ENCODE assay signal across 20 cellular contexts in genomic region chr17:74878658-74879057, GRCh38. TPM values are rescaled to one million over a fixed set of nuclear protein-coding genes. Genes with fewer than 3 reads are reported as not detected.
DNase-seq lines count a peak whose midpoint lies in the region; ATAC-seq, FAIRE-seq and TF ChIP-seq lines count a peak whose summit lies in the region.
"Had no signal": no experiment of that assay in that cellular context is flagged by ENCODE, and none has a peak within 500 bp of the region (broad histone marks: within the 10 kb centered on the region; RNA-seq: fewer than 3 reads in every experiment).

No MANE protein-coding gene starts in this region.

- H3K4me3 Mint-ChIP-seq in type B pancreatic cell = no peak overlapping the region
- H3K4me3 Mint-ChIP-seq: CD14-positive monocyte; CD4-positive, alpha-beta memory T cell; IgD-negative memory B cell had no signal

- H3K27me3 ChIP-seq in HepG2 (ENCODE audit: control insufficient read depth in 1 of 2, insufficient read depth in 2 of 2, low read length in 2 of 2) = peaks cover 7 to 50% of the 10 kb centered on the region in 2 experiments; a peak in 4 of 5 replicates
- no peaks in the 10 kb centered on the region for H3K27me3 ChIP-seq in right lobe of liver
- no peaks in the 10 kb centered on the region for H3K27me3 ChIP-seq in keratinocyte (ENCODE audit: control insufficient read depth, extremely low read depth, insufficient read depth, low read length)
- H3K27me3 ChIP-seq: BLaER1 had no signal

- no peaks in the 10 kb centered on the region for H3K9me1 ChIP-seq in keratinocyte (ENCODE audit: control insufficient read depth, extremely low read depth, insufficient read depth, low read length)

- DNase-seq in HepG2 (ENCODE audit: low spot score) (no peak), right lobe of liver (no peak), keratinocyte (ENCODE audit: low read depth, low spot score) (no peak), type B pancreatic cell (ENCODE audit: extremely low spot score, unreplicated experiment) (no peak), NCI-H345 treated with DMSO at 0.1 percent for 48 hours (lab: John Stamatoyannopoulos, UW; ENCODE audit: unreplicated experiment) (no peak)
- DNase-seq in stimulated activated CD4-positive, alpha-beta T cell treated with anti-CD3 and anti-CD28 coated beads, Interleukin-1b, Interleukin-23, amount 100 ng/mL, for 48 hours = no peak
- DNase-seq: 8988T; CD4-positive, alpha-beta memory T cell; DMS153; DMS79; GDM1; GOT3; H7 had no signal

- peak overlapping the region; percentile 85 for H3K27ac Mint-ChIP-seq in type B pancreatic cell
- H3K27ac Mint-ChIP-seq: CD14-positive monocyte had no signal

- H2AFZ ChIP-seq in HepG2 (ENCODE audit: low read length) = no peak overlapping the region
- H2AFZ ChIP-seq in keratinocyte (ENCODE audit: control insufficient read depth, low read length) = peak overlapping the region; percentile 52

- no peaks in the 10 kb centered on the region for H3K9me3 Mint-ChIP-seq in type B pancreatic cell
- H3K9me3 Mint-ChIP-seq: CD14-positive monocyte; CD4-positive, alpha-beta memory T cell; IgD-negative memory B cell had no signal

- ATAC-seq in HepG2 = no peak
- no peak for ATAC-seq in right lobe of liver

- peaks cover 51% of the 10 kb centered on the region for H3K4me1 ChIP-seq in HepG2 (ENCODE audit: insufficient read depth, low read length)
- H3K4me1 ChIP-seq in right lobe of liver = peaks cover 0 to 6% (median 4%) of the 10 kb centered on the region in 4 donors
- H3K4me1 ChIP-seq in keratinocyte (ENCODE audit: control insufficient read depth, extremely low read depth, insufficient read depth, low read length) = peaks cover 15% of the 10 kb centered on the region

- H3K4me3 ChIP-seq in HepG2 (replicated peaks in 1 of 3; ENCODE audit: insufficient read depth in 1 of 3, low read depth in 2 of 3, low read length in 3 of 3) (no peak overlapping the region), right lobe of liver (no peak overlapping the region), keratinocyte (ENCODE audit: control insufficient read depth in 2 of 3, extremely low read depth in 1 of 3, insufficient read depth in 2 of 3, low read depth in 1 of 3, low read length in 3 of 3) (no peak overlapping the region)
- H3K4me3 ChIP-seq: BLaER1 had no signal

- POLR2A ChIA-PET in HepG2 (lab: Yijun Ruan, JAX) = interaction anchor here (2.0 kb wide), 1 partner anchor 129 kb away, joined by 6 read pairs; no protein-coding TSS in a partner anchor

- no TSS peak for BruUV-seq in HepG2 (replicated peaks; lab: Mats Ljungman, UMichigan)

- no peak for TF ChIP-seq RAD21 in HepG2 (CRISPR knock-in tag; IDR thresholded peaks at IDR 0.05)

- dilution Hi-C loops in keratinocyte (cut with MboI; ENCODE audit: extremely low pct_ligation_motif_present, low sequenced_read_pairs) = no loop called here

- no peaks in the 10 kb centered on the region for H3K36me3 Mint-ChIP-seq in type B pancreatic cell
- H3K36me3 Mint-ChIP-seq: CD14-positive monocyte; CD4-positive, alpha-beta memory T cell; IgD-negative memory B cell had no signal

- 19% methylated on average over 2 of the region's 2 CpGs for WGBS in HepG2 (ENCODE audit: low lambda C conversion rate)
- WGBS in right lobe of liver (ENCODE audit: insufficient coverage, low coverage, low lambda C conversion rate, missing lambda C conversion rate) = 60% methylated on average over 1 of the region's 2 CpGs

- H3K79me2 ChIP-seq in HepG2 (ENCODE audit: insufficient read depth, low read length) (no peaks in the 10 kb centered on the region), keratinocyte (ENCODE audit: control insufficient read depth, insufficient read depth, low read length) (no peaks in the 10 kb centered on the region)

- TF ChIP-seq EP300 in HepG2 (IDR thresholded peaks at IDR 0.05; ENCODE audit: low read depth in 2 of 2, low read length in 2 of 2) (no peak), HepG2 (CRISPR knock-in tag; IDR thresholded peaks at IDR 0.05; ENCODE audit: borderline replicate concordance) (no peak)

- TF ChIP-seq CTCF in HepG2 (CRISPR knock-in tag; IDR thresholded peaks at IDR 0.05) (no peak), right lobe of liver (IDR thresholded peaks at IDR 0.05) (no peak), keratinocyte (optimal IDR thresholded peaks at IDR 0.05 in 1 of 3, IDR thresholded peaks at IDR 0.05 in 1 of 3, conservative IDR thresholded peaks at IDR 0.05 in 1 of 3; ENCODE audit: extremely low read depth in 1 of 3, insufficient read depth in 2 of 3, low read length in 3 of 3) (no peak), type B pancreatic cell (conservative IDR thresholded peaks at IDR 0.05) (no peak)

- H3K9me3 ChIP-seq in HepG2 (ENCODE audit: low read length) (no peaks in the 10 kb centered on the region), right lobe of liver (no peaks in the 10 kb centered on the region), keratinocyte (ENCODE audit: control insufficient read depth, low read depth, low read length) (no peaks in the 10 kb centered on the region)
- H3K9me3 ChIP-seq: BLaER1 had no signal

- TF ChIP-seq POLR2A in HepG2 (IDR thresholded peaks at IDR 0.05; ENCODE audit: insufficient read depth in 1 of 2, low read depth in 2 of 2, low read length in 2 of 2) (no peak), right lobe of liver (IDR thresholded peaks at IDR 0.05) (no peak)

- no peak overlapping the region for H3K9ac ChIP-seq in HepG2 (ENCODE audit: insufficient read depth, low read depth, low read length)
- H3K9ac ChIP-seq in keratinocyte (ENCODE audit: control insufficient read depth, extremely low read depth, insufficient read depth, low read length) = no peak overlapping the region
- H3K9ac ChIP-seq: BLaER1 had no signal

- in situ Hi-C loops in HepG2 (cut with HindIII; ENCODE audit: extremely low pct_ligation_motif_present, low pct_unique_long_range_greater_than_20kb) = no loop called here

- CTCF ChIA-PET in HepG2 (lab: Yijun Ruan, JAX; ENCODE audit: low intra/inter-chr PET ratio, low total read pairs) = no interaction called here

- no peak overlapping the region for H3K27ac ChIP-seq in HepG2 (ENCODE audit: extremely low read length, insufficient read depth, low read length)
- H3K27ac ChIP-seq in right lobe of liver = no peak overlapping the region
- H3K27ac ChIP-seq in keratinocyte (ENCODE audit: control insufficient read depth, insufficient read depth, low read length) = no peak overlapping the region
- H3K27ac ChIP-seq: BLaER1 had no signal

- no peaks in the 10 kb centered on the region for H3K36me3 ChIP-seq in HepG2 (replicated peaks in 1 of 2; ENCODE audit: control insufficient read depth in 1 of 2, insufficient read depth in 2 of 2, low read length in 2 of 2)
- H3K36me3 ChIP-seq in right lobe of liver = no peaks in the 10 kb centered on the region
- H3K36me3 ChIP-seq in keratinocyte (ENCODE audit: control insufficient read depth in 2 of 2, extremely low read depth in 1 of 2, insufficient read depth in 2 of 2, low read length in 2 of 2) = no peaks in the 10 kb centered on the region
- H3K36me3 ChIP-seq: BLaER1 had no signal

- no peak overlapping the region for H3K4me2 ChIP-seq in HepG2 (ENCODE audit: low read depth, low read length)
- H3K4me2 ChIP-seq in keratinocyte (ENCODE audit: control insufficient read depth, extremely low read depth, insufficient read depth, low read depth, low read length) = peak overlapping the region; percentile 53

- no peak for FAIRE-seq in HepG2 (lab: Jason Lieb, UNC)
- FAIRE-seq in keratinocyte (lab: Jason Lieb, UNC) = no peak
- FAIRE-seq: HTR-8/SVneo had no signal

- peaks cover 24% of the 10 kb centered on the region for H3K27me3 Mint-ChIP-seq in type B pancreatic cell

- H3K4me1 Mint-ChIP-seq in type B pancreatic cell (ENCODE audit: unreplicated experiment) = no peaks in the 10 kb centered on the region

- intact Hi-C loops in HepG2 (cut with micrococcal nuclease; ENCODE audit: unreplicated experiment) = no loop called here
- intact Hi-C loops in right lobe of liver (cut with DNase I) = no loop called here

- H4K20me1 ChIP-seq in HepG2 (ENCODE audit: insufficient read depth, low read length) (no peaks in the 10 kb centered on the region), keratinocyte (ENCODE audit: control insufficient read depth, extremely low read depth, insufficient read depth, low read length) (no peaks in the 10 kb centered on the region)
- H4K20me1 ChIP-seq: BLaER1 had no signal

RNA-seq across cellular contexts. Expression of gene FDXR, which starts 5.9 kb away (rescaled TPM):
- total RNA-seq in HepG2 (2016; rRNA removed; fragmentation: Illumina TruSeq; extraction: Trizol) (99.0 and 116 TPM in 2 replicates), right lobe of liver (10 to 100 TPM in 2 of 6 experiments, 1 to 10 TPM in 4; 7.7 to 18.7 (median 8.6) TPM), type B pancreatic cell (ENCODE audit: low replicate concordance) (28.1 and 44.4 TPM in 2 replicates)
- 17.2 and 18.6 TPM in 2 replicates for total RNA-seq in HepG2 (2016; cell fraction: cytosol; rRNA removed; fragmentation: Illumina TruSeq; extraction: Trizol; ENCODE audit: low read depth)
- 96.0 and 122 TPM in 2 replicates for total RNA-seq in HepG2 (2016; cell fraction: insoluble cytoplasmic fraction; rRNA removed; fragmentation: Illumina TruSeq; extraction: Trizol)
- 33.1 and 34.8 TPM in 2 replicates for total RNA-seq in HepG2 (2016; cell fraction: membrane; rRNA removed; fragmentation: Illumina TruSeq; extraction: Trizol)
- total RNA-seq in HepG2 (2016; cell fraction: nucleus; rRNA removed; fragmentation: Illumina TruSeq; extraction: Trizol) = 59.6 and 66.9 TPM in 2 replicates
- polyA plus RNA-seq in HepG2 (2011; rRNA removed) (23.4 and 27.7 TPM in 2 replicates), keratinocyte (9.3 to 18.8 TPM (median 12.0 TPM) in 3 replicates)
- polyA plus RNA-seq in HepG2 (2011; cell fraction: cytosol; rRNA removed) = 25.9 and 36.5 TPM in 2 replicates
- polyA plus RNA-seq in HepG2 (2011; cell fraction: nucleus; rRNA removed) = 50.2 and 50.3 TPM in 2 replicates
- 12.3 and 15.3 TPM in 2 replicates for polyA plus RNA-seq in HepG2 (2012)
- 13.6 and 16.1 TPM in 2 replicates for polyA plus RNA-seq in HepG2 (2016; cell fraction: cytosol; fragmentation: Illumina TruSeq; extraction: Trizol; ENCODE audit: low read depth)
- polyA plus RNA-seq in HepG2 (2016; cell fraction: insoluble cytoplasmic fraction; fragmentation: Illumina TruSeq; extraction: Trizol; ENCODE audit: low read depth) = 83.4 and 93.7 TPM in 2 replicates
- 21.8 and 25.0 TPM in 2 replicates for polyA plus RNA-seq in HepG2 (2016; cell fraction: membrane; fragmentation: Illumina TruSeq; extraction: Trizol; ENCODE audit: low read depth)
- polyA plus RNA-seq in HepG2 (2016; cell fraction: nucleus; fragmentation: Illumina TruSeq; extraction: Trizol; ENCODE audit: insufficient read depth, low read depth) = 111 and 113 TPM in 2 replicates
- polyA minus RNA-seq in HepG2 (2011; rRNA and poly(A)+ RNA removed; ENCODE audit: low replicate concordance) = 11.0 and 40.8 TPM in 2 replicates
- polyA minus RNA-seq in HepG2 (2011; cell fraction: cytosol; rRNA and poly(A)+ RNA removed) = 14.0 and 15.4 TPM in 2 replicates
- polyA minus RNA-seq in HepG2 (2011; cell fraction: nucleus; rRNA and poly(A)+ RNA removed) = 10.0 and 10.6 TPM in 2 replicates
- 17.6 TPM for polyA plus RNA-seq in keratinocyte (2011; ENCODE audit: low read depth)
- polyA plus RNA-seq in keratinocyte (2011; cell fraction: cytosol; rRNA removed) = 3.8 and 13.2 TPM in 2 replicates
- polyA plus RNA-seq in keratinocyte (2011; cell fraction: nucleus; rRNA removed) = 12.1 and 12.4 TPM in 2 replicates
- polyA plus RNA-seq in keratinocyte (2012; ENCODE audit: low replicate concordance) = 15.4 and 16.0 TPM in 2 replicates
- polyA minus RNA-seq in keratinocyte = 4.9 to 11.0 TPM (median 5.5 TPM) in 3 replicates
- polyA minus RNA-seq in keratinocyte (2011; cell fraction: cytosol; rRNA and poly(A)+ RNA removed) = 23.6 TPM
- 9.8 and 10.6 TPM in 2 replicates for polyA minus RNA-seq in keratinocyte (2011; cell fraction: nucleus; rRNA and poly(A)+ RNA removed)

RNA-seq across cellular contexts. Expression of gene FADS6, which starts 14.8 kb away (rescaled TPM):
- total RNA-seq in HepG2 (2016; rRNA removed; fragmentation: Illumina TruSeq; extraction: Trizol) = 0.11 TPM in 1 of 2 replicates, not detected in the other
- 0.09 TPM in 1 of 2 replicates, not detected in the other for total RNA-seq in HepG2 (2016; cell fraction: cytosol; rRNA removed; fragmentation: Illumina TruSeq; extraction: Trizol; ENCODE audit: low read depth)
- 0.11 TPM in 1 of 2 replicates, not detected in the other for total RNA-seq in HepG2 (2016; cell fraction: insoluble cytoplasmic fraction; rRNA removed; fragmentation: Illumina TruSeq; extraction: Trizol)
- total RNA-seq in HepG2 (2016; cell fraction: membrane; rRNA removed; fragmentation: Illumina TruSeq; extraction: Trizol) = not detected in 2 replicates
- total RNA-seq in HepG2 (2016; cell fraction: nucleus; rRNA removed; fragmentation: Illumina TruSeq; extraction: Trizol) = 0.28 TPM in 1 of 2 replicates, not detected in the other
- polyA plus RNA-seq in HepG2 (2011; rRNA removed) = 0.11 and 0.20 TPM in 2 replicates
- polyA plus RNA-seq in HepG2 (2011; cell fraction: cytosol; rRNA removed) = 0.14 and 0.15 TPM in 2 replicates
- 0.47 and 1.1 TPM in 2 replicates for polyA plus RNA-seq in HepG2 (2011; cell fraction: nucleus; rRNA removed)
- not detected in 2 replicates for polyA plus RNA-seq in HepG2 (2012)
- 0.18 TPM in 1 of 2 replicates, not detected in the other for polyA plus RNA-seq in HepG2 (2016; cell fraction: cytosol; fragmentation: Illumina TruSeq; extraction: Trizol; ENCODE audit: low read depth)
- 0.10 TPM in 1 of 2 replicates, not detected in the other for polyA plus RNA-seq in HepG2 (2016; cell fraction: insoluble cytoplasmic fraction; fragmentation: Illumina TruSeq; extraction: Trizol; ENCODE audit: low read depth)
- polyA plus RNA-seq in HepG2 (2016; cell fraction: membrane; fragmentation: Illumina TruSeq; extraction: Trizol; ENCODE audit: low read depth) = not detected in 2 replicates
- polyA plus RNA-seq in HepG2 (2016; cell fraction: nucleus; fragmentation: Illumina TruSeq; extraction: Trizol; ENCODE audit: insufficient read depth, low read depth) = not detected in 2 replicates
- 0.32 TPM in 1 of 2 replicates, not detected in the other for polyA minus RNA-seq in HepG2 (2011; rRNA and poly(A)+ RNA removed; ENCODE audit: low replicate concordance)
- polyA minus RNA-seq in HepG2 (2011; cell fraction: cytosol; rRNA and poly(A)+ RNA removed) = not detected in 2 replicates
- not detected in 2 replicates for polyA minus RNA-seq in HepG2 (2011; cell fraction: nucleus; rRNA and poly(A)+ RNA removed)
- 1 to 10 TPM; 2.1 to 6.1 (median 3.7) TPM for total RNA-seq in right lobe of liver
- polyA plus RNA-seq in keratinocyte = 0.07 to 0.57 TPM in 2 of 3 replicates, not detected in the other
- polyA plus RNA-seq in keratinocyte (2011; ENCODE audit: low read depth) = 0.30 TPM
- not detected in 2 replicates for polyA plus RNA-seq in keratinocyte (2011; cell fraction: cytosol; rRNA removed)
- 0.29 TPM in 1 of 2 replicates, not detected in the other for polyA plus RNA-seq in keratinocyte (2011; cell fraction: nucleus; rRNA removed)
- polyA plus RNA-seq in keratinocyte (2012; ENCODE audit: low replicate concordance) = 0.97 TPM in 1 of 2 replicates, not detected in the other
- 0.29 to 0.43 TPM in 2 of 3 replicates, not detected in the other for polyA minus RNA-seq in keratinocyte
- polyA minus RNA-seq in keratinocyte (2011; cell fraction: cytosol; rRNA and poly(A)+ RNA removed) = not detected
- polyA minus RNA-seq in keratinocyte (2011; cell fraction: nucleus; rRNA and poly(A)+ RNA removed) = 0.32 TPM in 1 of 2 replicates, not detected in the other
- total RNA-seq in type B pancreatic cell (ENCODE audit: low replicate concordance) = 0.82 and 2.7 TPM in 2 replicates
- total RNA-seq: A673; CD4-positive, alpha-beta memory T cell; Daoy; H7 had no signal
- polyA plus RNA-seq: AG04450; CD14-positive monocyte; CD4-positive, alpha-beta memory T cell; IgD-negative memory B cell had no signal

RNA-seq across cellular contexts. Expression of gene GRIN2C, which starts 19.0 kb away (rescaled TPM):
- 0.11 TPM in 1 of 2 replicates, not detected in the other for total RNA-seq in HepG2 (2016; rRNA removed; fragmentation: Illumina TruSeq; extraction: Trizol)
- not detected in 2 replicates for total RNA-seq in HepG2 (2016; cell fraction: cytosol; rRNA removed; fragmentation: Illumina TruSeq; extraction: Trizol; ENCODE audit: low read depth)
- 0.15 TPM in 1 of 2 replicates, not detected in the other for total RNA-seq in HepG2 (2016; cell fraction: insoluble cytoplasmic fraction; rRNA removed; fragmentation: Illumina TruSeq; extraction: Trizol)
- not detected in 2 replicates for total RNA-seq in HepG2 (2016; cell fraction: membrane; rRNA removed; fragmentation: Illumina TruSeq; extraction: Trizol)
- 0.28 and 0.44 TPM in 2 replicates for total RNA-seq in HepG2 (2016; cell fraction: nucleus; rRNA removed; fragmentation: Illumina TruSeq; extraction: Trizol)
- polyA plus RNA-seq in HepG2 (2011; rRNA removed) = 0.03 and 0.07 TPM in 2 replicates
- polyA plus RNA-seq in HepG2 (2011; cell fraction: cytosol; rRNA removed) = 0.01 TPM in 2 replicates
- polyA plus RNA-seq in HepG2 (2011; cell fraction: nucleus; rRNA removed) = 0.17 and 0.29 TPM in 2 replicates
- polyA plus RNA-seq in HepG2 (2012) = 0.03 and 0.08 TPM in 2 replicates
- not detected in 2 replicates for polyA plus RNA-seq in HepG2 (2016; cell fraction: cytosol; fragmentation: Illumina TruSeq; extraction: Trizol; ENCODE audit: low read depth)
- polyA plus RNA-seq in HepG2 (2016; cell fraction: insoluble cytoplasmic fraction; fragmentation: Illumina TruSeq; extraction: Trizol; ENCODE audit: low read depth) = not detected in 2 replicates
- not detected in 2 replicates for polyA plus RNA-seq in HepG2 (2016; cell fraction: membrane; fragmentation: Illumina TruSeq; extraction: Trizol; ENCODE audit: low read depth)
- 0.15 and 0.44 TPM in 2 replicates for polyA plus RNA-seq in HepG2 (2016; cell fraction: nucleus; fragmentation: Illumina TruSeq; extraction: Trizol; ENCODE audit: insufficient read depth, low read depth)
- polyA minus RNA-seq in HepG2 (2011; rRNA and poly(A)+ RNA removed; ENCODE audit: low replicate concordance) = 0.14 TPM in 1 of 2 replicates, not detected in the other
- not detected in 2 replicates for polyA minus RNA-seq in HepG2 (2011; cell fraction: cytosol; rRNA and poly(A)+ RNA removed)
- polyA minus RNA-seq in HepG2 (2011; cell fraction: nucleus; rRNA and poly(A)+ RNA removed) = 0.52 TPM in 1 of 2 replicates, not detected in the other
- under 1 TPM in 2 of 6 experiments, not detected in 4; 0.10 to 0.13 TPM for total RNA-seq in right lobe of liver
- polyA plus RNA-seq in keratinocyte = not detected in 3 replicates
- not detected for polyA plus RNA-seq in keratinocyte (2011; ENCODE audit: low read depth)
- not detected in 2 replicates for polyA plus RNA-seq in keratinocyte (2011; cell fraction: cytosol; rRNA removed)
- polyA plus RNA-seq in keratinocyte (2011; cell fraction: nucleus; rRNA removed) = 0.01 and 0.20 TPM in 2 replicates
- polyA plus RNA-seq in keratinocyte (2012; ENCODE audit: low replicate concordance) = 0.06 and 0.10 TPM in 2 replicates
- not detected in 3 replicates for polyA minus RNA-seq in keratinocyte
- not detected for polyA minus RNA-seq in keratinocyte (2011; cell fraction: cytosol; rRNA and poly(A)+ RNA removed)
- polyA minus RNA-seq in keratinocyte (2011; cell fraction: nucleus; rRNA and poly(A)+ RNA removed) = not detected in 2 replicates
- 0.36 and 0.72 TPM in 2 replicates for total RNA-seq in type B pancreatic cell (ENCODE audit: low replicate concordance)
- total RNA-seq: Daoy, H7 had no signal
- polyA plus RNA-seq: AG04450; CD14-positive monocyte; CD4-positive, alpha-beta memory T cell; IgD-negative memory B cell had no signal

RNA-seq across cellular contexts. Expression of gene USH1G, which starts 44.4 kb away (rescaled TPM):
- total RNA-seq in HepG2 (2016; rRNA removed; fragmentation: Illumina TruSeq; extraction: Trizol) (0.04 TPM in 1 of 2 replicates, not detected in the other), right lobe of liver (not detected), type B pancreatic cell (ENCODE audit: low replicate concordance) (0.56 and 1.4 TPM in 2 replicates)
- total RNA-seq in HepG2 (2016; cell fraction: cytosol; rRNA removed; fragmentation: Illumina TruSeq; extraction: Trizol; ENCODE audit: low read depth) = not detected in 2 replicates
- total RNA-seq in HepG2 (2016; cell fraction: insoluble cytoplasmic fraction; rRNA removed; fragmentation: Illumina TruSeq; extraction: Trizol) = not detected in 2 replicates
- total RNA-seq in HepG2 (2016; cell fraction: membrane; rRNA removed; fragmentation: Illumina TruSeq; extraction: Trizol) = not detected in 2 replicates
- total RNA-seq in HepG2 (2016; cell fraction: nucleus; rRNA removed; fragmentation: Illumina TruSeq; extraction: Trizol) = not detected in 2 replicates
- polyA plus RNA-seq in HepG2 (2011; rRNA removed) (not detected in 2 replicates), keratinocyte (0.03 to 1.3 TPM (median 0.34 TPM) in 3 replicates)
- polyA plus RNA-seq in HepG2 (2011; cell fraction: cytosol; rRNA removed) = 0.01 TPM in 1 of 2 replicates, not detected in the other
- 0.03 and 0.08 TPM in 2 replicates for polyA plus RNA-seq in HepG2 (2011; cell fraction: nucleus; rRNA removed)
- polyA plus RNA-seq in HepG2 (2012) = not detected in 2 replicates
- not detected in 2 replicates for polyA plus RNA-seq in HepG2 (2016; cell fraction: cytosol; fragmentation: Illumina TruSeq; extraction: Trizol; ENCODE audit: low read depth)
- polyA plus RNA-seq in HepG2 (2016; cell fraction: insoluble cytoplasmic fraction; fragmentation: Illumina TruSeq; extraction: Trizol; ENCODE audit: low read depth) = not detected in 2 replicates
- not detected in 2 replicates for polyA plus RNA-seq in HepG2 (2016; cell fraction: membrane; fragmentation: Illumina TruSeq; extraction: Trizol; ENCODE audit: low read depth)
- not detected in 2 replicates for polyA plus RNA-seq in HepG2 (2016; cell fraction: nucleus; fragmentation: Illumina TruSeq; extraction: Trizol; ENCODE audit: insufficient read depth, low read depth)
- polyA minus RNA-seq in HepG2 (2011; rRNA and poly(A)+ RNA removed; ENCODE audit: low replicate concordance) = 0.05 TPM in 1 of 2 replicates, not detected in the other
- polyA minus RNA-seq in HepG2 (2011; cell fraction: cytosol; rRNA and poly(A)+ RNA removed) = not detected in 2 replicates
- polyA minus RNA-seq in HepG2 (2011; cell fraction: nucleus; rRNA and poly(A)+ RNA removed) = 0.12 and 0.13 TPM in 2 replicates
- 0.64 TPM for polyA plus RNA-seq in keratinocyte (2011; ENCODE audit: low read depth)
- polyA plus RNA-seq in keratinocyte (2011; cell fraction: cytosol; rRNA removed) = 0.22 and 0.81 TPM in 2 replicates
- 0.61 and 1.00 TPM in 2 replicates for polyA plus RNA-seq in keratinocyte (2011; cell fraction: nucleus; rRNA removed)
- 0.10 and 1.8 TPM in 2 replicates for polyA plus RNA-seq in keratinocyte (2012; ENCODE audit: low replicate concordance)
- 3.3 to 5.8 TPM in 2 of 3 replicates, not detected in the other for polyA minus RNA-seq in keratinocyte
- polyA minus RNA-seq in keratinocyte (2011; cell fraction: cytosol; rRNA and poly(A)+ RNA removed) = 1.5 TPM
- polyA minus RNA-seq in keratinocyte (2011; cell fraction: nucleus; rRNA and poly(A)+ RNA removed) = 0.74 and 1.6 TPM in 2 replicates
- total RNA-seq: A673; CD4-positive, alpha-beta memory T cell; Daoy had no signal
- polyA plus RNA-seq: AG04450; CD14-positive monocyte; CD4-positive, alpha-beta memory T cell; IgD-negative memory B cell had no signal

RNA-seq across cellular contexts. Expression of gene OTOP2, which starts 45.4 kb away (rescaled TPM):
- not detected in 2 replicates for total RNA-seq in HepG2 (2016; rRNA removed; fragmentation: Illumina TruSeq; extraction: Trizol)
- total RNA-seq in HepG2 (2016; cell fraction: cytosol; rRNA removed; fragmentation: Illumina TruSeq; extraction: Trizol; ENCODE audit: low read depth) = not detected in 2 replicates
- total RNA-seq in HepG2 (2016; cell fraction: insoluble cytoplasmic fraction; rRNA removed; fragmentation: Illumina TruSeq; extraction: Trizol) = not detected in 2 replicates
- not detected in 2 replicates for total RNA-seq in HepG2 (2016; cell fraction: membrane; rRNA removed; fragmentation: Illumina TruSeq; extraction: Trizol)
- total RNA-seq in HepG2 (2016; cell fraction: nucleus; rRNA removed; fragmentation: Illumina TruSeq; extraction: Trizol) = not detected in 2 replicates
- polyA plus RNA-seq in HepG2 (2011; rRNA removed) = not detected in 2 replicates
- polyA plus RNA-seq in HepG2 (2011; cell fraction: cytosol; rRNA removed) = not detected in 2 replicates
- 0.06 TPM in 1 of 2 replicates, not detected in the other for polyA plus RNA-seq in HepG2 (2011; cell fraction: nucleus; rRNA removed)
- not detected in 2 replicates for polyA plus RNA-seq in HepG2 (2012)
- polyA plus RNA-seq in HepG2 (2016; cell fraction: cytosol; fragmentation: Illumina TruSeq; extraction: Trizol; ENCODE audit: low read depth) = not detected in 2 replicates
- polyA plus RNA-seq in HepG2 (2016; cell fraction: insoluble cytoplasmic fraction; fragmentation: Illumina TruSeq; extraction: Trizol; ENCODE audit: low read depth) = not detected in 2 replicates
- not detected in 2 replicates for polyA plus RNA-seq in HepG2 (2016; cell fraction: membrane; fragmentation: Illumina TruSeq; extraction: Trizol; ENCODE audit: low read depth)
- polyA plus RNA-seq in HepG2 (2016; cell fraction: nucleus; fragmentation: Illumina TruSeq; extraction: Trizol; ENCODE audit: insufficient read depth, low read depth) = not detected in 2 replicates
- polyA minus RNA-seq in HepG2 (2011; rRNA and poly(A)+ RNA removed; ENCODE audit: low replicate concordance) = not detected in 2 replicates
- not detected in 2 replicates for polyA minus RNA-seq in HepG2 (2011; cell fraction: cytosol; rRNA and poly(A)+ RNA removed)
- not detected in 2 replicates for polyA minus RNA-seq in HepG2 (2011; cell fraction: nucleus; rRNA and poly(A)+ RNA removed)
- total RNA-seq in right lobe of liver = not detected
- polyA plus RNA-seq in keratinocyte = 0.08 TPM in 1 of 3 replicates, not detected in the others
- not detected for polyA plus RNA-seq in keratinocyte (2011; ENCODE audit: low read depth)
- not detected in 2 replicates for polyA plus RNA-seq in keratinocyte (2011; cell fraction: cytosol; rRNA removed)
- 0.08 and 0.11 TPM in 2 replicates for polyA plus RNA-seq in keratinocyte (2011; cell fraction: nucleus; rRNA removed)
- polyA plus RNA-seq in keratinocyte (2012; ENCODE audit: low replicate concordance) = not detected in 2 replicates
- polyA minus RNA-seq in keratinocyte = 0.07 TPM in 1 of 3 replicates, not detected in the others
- not detected for polyA minus RNA-seq in keratinocyte (2011; cell fraction: cytosol; rRNA and poly(A)+ RNA removed)
- not detected in 2 replicates for polyA minus RNA-seq in keratinocyte (2011; cell fraction: nucleus; rRNA and poly(A)+ RNA removed)
- 0.12 TPM in 1 of 2 replicates, not detected in the other for total RNA-seq in type B pancreatic cell (ENCODE audit: low replicate concordance)
- total RNA-seq: A673; CD4-positive, alpha-beta memory T cell; Daoy; H7 had no signal
- polyA plus RNA-seq: AG04450; CD14-positive monocyte; CD4-positive, alpha-beta memory T cell; IgD-negative memory B cell had no signal
